In genomic region chr14:70180718-70181117, GRCh38 we compare ENCODE assay signal across 36 cellular contexts. TPM values are rescaled to one million over a fixed set of nuclear protein-coding genes. Genes with fewer than 3 reads are reported as not detected.
"Had no signal": no experiment of that assay in that cellular context is flagged by ENCODE, and none has a peak within 500 bp of the region (broad histone marks: within the 10 kb centered on the region; RNA-seq: fewer than 3 reads in every experiment).

No MANE protein-coding gene starts in this region.

- H3K4me3 ChIP-seq: adrenal gland, body of pancreas, breast epithelium had no signal

- H3K36me3 Mint-ChIP-seq: activated CD4-positive, alpha-beta memory T cell treated with anti-CD3 and anti-CD28 coated beads for 36 hours; activated naive CD4-positive, alpha-beta T cell treated with anti-CD3 and anti-CD28 coated beads, Interleukin-2, amount 50 U/mL, for 72 hours; activated naive CD8-positive, alpha-beta T cell treated with anti-CD3 and anti-CD28 coated beads for 36 hours; T-cell had no signal

- H3K27ac Mint-ChIP-seq: activated B cell treated with CpG ODN at 0.5 μM for 24 hours; activated CD4-positive, alpha-beta memory T cell treated with anti-CD3 and anti-CD28 coated beads for 36 hours; activated CD4-positive, alpha-beta T cell treated with anti-CD3 and anti-CD28 coated beads, Interleukin-2, amount 10 ng/mL, durations not matched to agents 24 days and 14 days; activated CD8-positive, alpha-beta T cell treated with anti-CD3 and anti-CD28 coated beads for 36 hours; activated naive CD4-positive, alpha-beta T cell treated with anti-CD3 and anti-CD28 coated beads for 36 hours; activated naive CD4-positive, alpha-beta T cell treated with anti-CD3 and anti-CD28 coated beads, Interleukin-2, amount 50 U/mL, for 72 hours; activated naive CD8-positive, alpha-beta T cell treated with anti-CD3 and anti-CD28 coated beads for 36 hours; activated T-cell treated with anti-CD3 and anti-CD28 coated beads, Interleukin-2, amount 50 U/mL, for 72 hours; activated T-helper 1 cell treated with anti-CD3 and anti-CD28 coated beads, Interleukin-12 subunit alpha, Interleukin-12 subunit beta, Interleukin-2, Interleukin-4 antibody, amounts not matched to agents 30 ng/mL and 10 ng/mL and 1 ng/mL, durations not matched to agents 14 hours and 24 hours and 36 hours; activated T-helper 17 cell treated with anti-CD3 and anti-CD28 coated beads, Interleukin-2, amount 50 U/mL, for 72 hours; T-cell; T-helper 2 cell treated with Interferon-gamma antibody and Interleukin-4, amounts not matched to agents 5 μg/mL and 100 μg/mL, for 36 hours had no signal

- H3K27ac ChIP-seq: adrenal gland, body of pancreas, brain microvascular endothelial cell, breast epithelium, VCaP had no signal

- FAIRE-seq: astrocyte, TTC549 had no signal

- H3K4me1 ChIP-seq: adrenal gland, body of pancreas, breast epithelium had no signal

- ATAC-seq: activated CD8-positive, alpha-beta T cell treated with anti-CD3 and anti-CD28 coated beads for 36 hours; activated naive CD4-positive, alpha-beta T cell treated with anti-CD3 and anti-CD28 coated beads, Interleukin-2, amount 50 U/mL, for 72 hours; activated T-cell treated with anti-CD3 and anti-CD28 coated beads, Interleukin-2, amount 50 U/mL, for 4 hours; activated T-cell treated with anti-CD3 and anti-CD28 coated beads, Interleukin-2, amount 50 U/mL, for 72 hours; activated T-helper 17 cell treated with anti-CD3 and anti-CD28 coated beads, Interleukin-2, amount 50 U/mL, for 72 hours; body of pancreas; T-cell had no signal

- H3K9me3 ChIP-seq: adrenal gland, body of pancreas, breast epithelium had no signal

- H3K4me3 Mint-ChIP-seq: activated B cell treated with CpG ODN at 0.5 μM for 24 hours; activated CD4-positive, alpha-beta memory T cell treated with anti-CD3 and anti-CD28 coated beads for 36 hours; activated CD4-positive, alpha-beta T cell treated with anti-CD3 and anti-CD28 coated beads, Interleukin-2, amount 10 ng/mL, durations not matched to agents 24 days and 14 days; activated CD8-positive, alpha-beta T cell treated with anti-CD3 and anti-CD28 coated beads for 36 hours; activated naive CD4-positive, alpha-beta T cell treated with anti-CD3 and anti-CD28 coated beads for 36 hours; activated naive CD8-positive, alpha-beta T cell treated with anti-CD3 and anti-CD28 coated beads for 36 hours; activated T-cell treated with anti-CD3 and anti-CD28 coated beads, Interleukin-2, amount 50 U/mL, for 4 hours; activated T-cell treated with anti-CD3 and anti-CD28 coated beads, Interleukin-2, amount 50 U/mL, for 72 hours; activated T-helper 1 cell treated with anti-CD3 and anti-CD28 coated beads, Interleukin-12 subunit alpha, Interleukin-12 subunit beta, Interleukin-2, Interleukin-4 antibody, amounts not matched to agents 30 ng/mL and 10 ng/mL and 1 ng/mL, durations not matched to agents 14 hours and 24 hours and 36 hours; activated T-helper 17 cell treated with anti-CD3 and anti-CD28 coated beads, Interleukin-2, amount 50 U/mL, for 72 hours; T-cell; T-helper 2 cell treated with Interferon-gamma antibody and Interleukin-4, amounts not matched to agents 5 μg/mL and 100 μg/mL, for 36 hours had no signal

- H3K27me3 ChIP-seq: adrenal gland, body of pancreas, brain microvascular endothelial cell had no signal

- DNase-seq: activated B cell treated with CpG ODN at 0.5 μM for 24 hours; activated CD4-positive, alpha-beta memory T cell treated with anti-CD3 and anti-CD28 coated beads for 36 hours; activated CD4-positive, alpha-beta T cell treated with anti-CD3 and anti-CD28 coated beads for 4 hours; activated CD4-positive, alpha-beta T cell treated with anti-CD3 and anti-CD28 coated beads, Interleukin-2, amount 10 ng/mL, durations not matched to agents 24 days and 14 days; activated CD4-positive, alpha-beta T cell treated with anti-CD3 and anti-CD28 coated beads, Interleukin-2, amount 50 U/mL, for 1 hour; activated CD4-positive, alpha-beta T cell treated with anti-CD3 and anti-CD28 coated beads, Interleukin-2, amount 50 U/mL, for 4 hours; activated CD4-positive, CD25-positive, alpha-beta regulatory T cell treated with anti-CD3 and anti-CD28 coated beads, Interleukin-2, amount 50 U/mL, for 72 hours; activated CD8-positive, alpha-beta memory T cell treated with anti-CD3 and anti-CD28 coated beads, Interleukin-2, amount 50 U/mL, for 4 hours; activated CD8-positive, alpha-beta T cell treated with anti-CD3 and anti-CD28 coated beads for 36 hours; activated effector memory CD4-positive, alpha-beta T cell treated with anti-CD3 and anti-CD28 coated beads, Interleukin-2, amount 50 U/mL, for 16 hours; activated gamma-delta T cell treated with Interleukin-2 at 50 U/mL for 16 hours; activated naive CD4-positive, alpha-beta T cell; activated naive CD4-positive, alpha-beta T cell treated with anti-CD3 and anti-CD28 coated beads for 36 hours; activated naive CD4-positive, alpha-beta T cell treated with anti-CD3 and anti-CD28 coated beads, Interleukin-2, amount 50 U/mL, for 16 hours; activated naive CD8-positive, alpha-beta T cell treated with anti-CD3 and anti-CD28 coated beads for 36 hours; activated T-cell treated with anti-CD3 and anti-CD28 coated beads for 4 hours; activated T-cell treated with anti-CD3 and anti-CD28 coated beads, Interleukin-2, amount 50 U/mL, for 1 hour; activated T-cell treated with anti-CD3 and anti-CD28 coated beads, Interleukin-2, amount 50 U/mL, for 4 hours; activated T-cell treated with anti-CD3 and anti-CD28 coated beads, Interleukin-2, amount 50 U/mL, for 72 hours; adrenal gland; amniotic stem cell; aorta; body of pancreas; brain microvascular endothelial cell; central memory CD4-positive, alpha-beta T cell; T-cell; T-helper 2 cell; T-helper 9 cell had no signal

- H3K4me1 Mint-ChIP-seq: activated B cell treated with CpG ODN at 0.5 μM for 24 hours; activated CD4-positive, alpha-beta T cell treated with anti-CD3 and anti-CD28 coated beads, Interleukin-2, amount 10 ng/mL, durations not matched to agents 24 days and 14 days; activated naive CD8-positive, alpha-beta T cell treated with anti-CD3 and anti-CD28 coated beads for 36 hours; activated T-helper 17 cell treated with anti-CD3 and anti-CD28 coated beads, Interleukin-2, amount 50 U/mL, for 72 hours; T-cell had no signal

- H3K36me3 ChIP-seq: adrenal gland, brain microvascular endothelial cell, breast epithelium had no signal

RNA-seq across cellular contexts. Expression of gene SLC8A3, which starts 8.0 kb away (rescaled TPM):
- polyA plus RNA-seq: aorta had no signal
